Comparison of ENCODE assay signal across 15 cellular contexts in the genomic region with DNA sequence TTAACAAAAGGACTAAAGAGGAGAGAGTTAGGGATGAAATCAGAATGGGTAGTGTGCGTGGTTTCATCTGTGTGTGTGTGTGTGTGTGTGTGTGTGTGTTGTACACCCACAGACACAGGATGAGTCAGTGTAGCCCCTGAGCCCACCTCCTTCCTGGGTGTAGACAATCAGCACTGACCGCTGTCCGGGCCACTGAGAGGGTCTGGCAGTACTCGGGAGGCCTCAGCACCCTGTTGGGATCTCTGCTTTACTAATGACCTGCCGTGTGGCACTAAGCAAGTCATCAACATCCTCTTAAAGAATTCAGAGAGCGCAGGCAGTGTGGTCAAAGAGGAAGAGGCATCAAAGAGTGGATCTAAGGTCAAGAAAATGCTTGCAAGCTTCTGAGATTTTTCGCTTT.
DNase-seq lines count a peak whose midpoint lies in the region; FAIRE-seq and TF ChIP-seq lines count a peak whose summit lies in the region.
"Had no signal": no experiment of that assay in that cellular context is flagged by ENCODE, and none has a peak within 500 bp of the region (broad histone marks: within the 10 kb centered on the region; RNA-seq: fewer than 3 reads in every experiment).

No MANE protein-coding gene starts in this region.

- H2BK20ac ChIP-seq in H1 (ENCODE audit: low read length) = no peak overlapping the region

- TF ChIP-seq RAD21 in H1 (IDR thresholded peaks at IDR 0.05 in 1 of 2, conservative IDR thresholded peaks at IDR 0.05 in 1 of 2; ENCODE audit: low read depth in 2 of 2, low read length in 2 of 2) = no peak

- no peak overlapping the region for H3K23ac ChIP-seq in H1 (ENCODE audit: insufficient read length)

- H3K9ac ChIP-seq in BLaER1 (no peak overlapping the region), H1 (replicated peaks in 1 of 4; ENCODE audit: extremely low read depth in 1 of 4, low read depth in 3 of 4, low read length in 3 of 4) (no peak overlapping the region)

- H3K27ac ChIP-seq in BLaER1 (no peak overlapping the region), HEK293 (ENCODE audit: extremely low read depth, low read depth, low read length) (no peak overlapping the region), H1 (ENCODE audit: low read depth, low read length) (no peak overlapping the region), osteoblast (ENCODE audit: low read depth, low read length) (no peak overlapping the region)

- H3K9me3 ChIP-seq in BLaER1 (no peaks in the 10 kb centered on the region), HEK293 (ENCODE audit: control insufficient read depth, insufficient read depth, low read depth, low read length) (no peaks in the 10 kb centered on the region), H1 (ENCODE audit: insufficient read depth in 2 of 2, low read depth in 1 of 2, low read length in 1 of 2) (no peaks in the 10 kb centered on the region), osteoblast (ENCODE audit: low read depth, low read length) (no peaks in the 10 kb centered on the region)

- whole genome bisulfite sequencing in H1 (ENCODE audit: extremely low coverage in 1 of 2, insufficient coverage in 1 of 2, insufficient read length in 1 of 2, insufficient replicate concordance in 2 of 2, low coverage in 1 of 2, low lambda C conversion rate in 2 of 2, missing lambda C conversion rate in 1 of 2), 2 experiments = 72% methylated on average over 7 of the region's 7 CpGs; no CpG with 5 or more reads in 1 of the 2 experiments

- H3K4ac ChIP-seq in H1 (replicated peaks; ENCODE audit: insufficient read length, low read depth, low read length) = no peak overlapping the region

- no peak overlapping the region for H4K91ac ChIP-seq in H1 (replicated peaks; ENCODE audit: insufficient read length, low read length)

- H3K36me3 ChIP-seq in BLaER1 (no peaks in the 10 kb centered on the region), HEK293 (ENCODE audit: control insufficient read depth in 2 of 2, insufficient read depth in 1 of 2, low read length in 2 of 2) (no peaks in the 10 kb centered on the region), H1 (ENCODE audit: control insufficient read depth in 2 of 4, insufficient read depth in 4 of 4, low read length in 3 of 4) (no peaks in the 10 kb centered on the region), osteoblast (ENCODE audit: insufficient read depth, low read length) (no peaks in the 10 kb centered on the region)

- no peak overlapping the region for H3K18ac ChIP-seq in H1 (ENCODE audit: extremely low read depth, low read length)

- TF ChIP-seq EP300 in H1 (IDR thresholded peaks at IDR 0.05; ENCODE audit: borderline replicate concordance in 1 of 2, low read depth in 2 of 2, low read length in 2 of 2) = no peak

- H3K27me3 ChIP-seq in BLaER1 (no peaks in the 10 kb centered on the region), H1 (replicated peaks in 1 of 4; ENCODE audit: control insufficient read depth in 3 of 4, extremely low read depth in 1 of 4, insufficient read depth in 3 of 4, low read length in 3 of 4) (peaks cover 0 to 7% (median 2%) of the 10 kb centered on the region in 4 experiments; a peak in 4 of 7 replicates), osteoblast (ENCODE audit: insufficient read depth, low read length) (peaks cover 19% of the 10 kb centered on the region)

- no peak overlapping the region for H2BK120ac ChIP-seq in H1 (replicated peaks; ENCODE audit: low read depth, low read length)

- TF ChIP-seq POLR2A in H1 (IDR thresholded peaks at IDR 0.05; ENCODE audit: control extremely low read depth in 1 of 2, low read depth in 2 of 2, low read length in 2 of 2) = no peak
- TF ChIP-seq POLR2A in erythroblast (IDR thresholded peaks at IDR 0.05; ENCODE audit: low read length) = no peak

- H3K23me2 ChIP-seq in H1 (ENCODE audit: low read depth, low read length) = no peaks in the 10 kb centered on the region; the same call in 1 of the 2 replicates

- no peak overlapping the region for H3K14ac ChIP-seq in H1 (ENCODE audit: insufficient read length)

- CTCF ChIA-PET in HEK293 (lab: Yijun Ruan, JAX) = no interaction called here
- CTCF ChIA-PET in H1 (lab: Charles Lee; ENCODE audit: partially characterized antibody) = interaction anchor here (0.7 to 1.3 kb wide), 2 partner anchors 105 to 172 kb away, joined by 3 read pairs; no protein-coding TSS in a partner anchor

- no peak overlapping the region for H4K8ac ChIP-seq in H1 (ENCODE audit: extremely low read depth, insufficient read depth, low read length)

- H3K4me2 ChIP-seq in BLaER1 (peak overlapping the region; percentile 90), H1 (ENCODE audit: insufficient read depth in 1 of 2, low read depth in 2 of 2, low read length in 2 of 2) (no peak overlapping the region), osteoblast (ENCODE audit: insufficient read depth, low read length) (no peak overlapping the region)

- no peaks in the 10 kb centered on the region for H3K79me1 ChIP-seq in H1 (ENCODE audit: low read depth, low read length)

- H3K56ac ChIP-seq in H1 (replicated peaks; ENCODE audit: insufficient read length, low read depth, low read length) = no peak overlapping the region

- no peak for FAIRE-seq in H1 (lab: Jason Lieb, UNC)
- FAIRE-seq: A204.1, D721Med, H54 had no signal

- no peak overlapping the region for H2AFZ ChIP-seq in H1 (ENCODE audit: low read length)
- no peak overlapping the region for H2AFZ ChIP-seq in osteoblast (ENCODE audit: low read length)

- H3K79me2 ChIP-seq in H1 (ENCODE audit: control insufficient read depth in 1 of 2, insufficient read depth in 2 of 2, low read length in 2 of 2) = no peaks in the 10 kb centered on the region
- H3K79me2 ChIP-seq in osteoblast (ENCODE audit: insufficient read depth, low read length) = no peaks in the 10 kb centered on the region

- H3K4me3 ChIP-seq in BLaER1 (no peak overlapping the region), HEK293 (ENCODE audit: low read depth, low read length) (no peak overlapping the region), H1 (ENCODE audit: extremely low read depth in 1 of 4, insufficient read depth in 2 of 4, low read depth in 3 of 4, low read length in 4 of 4) (no peak overlapping the region), osteoblast (ENCODE audit: insufficient read depth, low read length) (no peak overlapping the region)

- no peak for TF ChIP-seq CTCF in HEK293 (tag by site-specific recombination; IDR thresholded peaks at IDR 0.05)
- TF ChIP-seq CTCF in H1 (IDR thresholded peaks at IDR 0.05; ENCODE audit: control extremely low read depth in 1 of 3, insufficient read depth in 1 of 3, low read depth in 1 of 3, low read length in 3 of 3) = no peak
- no peak for TF ChIP-seq CTCF in osteoblast (IDR thresholded peaks at IDR 0.05; ENCODE audit: extremely low read depth, low read depth, low read length)

- POLR2A ChIA-PET in HEK293 (lab: Yijun Ruan, JAX) (no interaction called here), H1 (lab: Charles Lee; ENCODE audit: partially characterized antibody) (interaction anchor here (1.4 kb wide), 1 partner anchor 49 kb away, joined by 3 read pairs; no protein-coding TSS in a partner anchor)

- no peak overlapping the region for H2BK12ac ChIP-seq in H1 (ENCODE audit: low read depth, low read length)

- DNase-seq in H1 (ENCODE audit: low read depth in 1 of 2, low spot score in 2 of 2) (no peak), osteoblast (ENCODE audit: insufficient read length, low spot score, missing footprints) (peak; percentile 52), erythroblast (lab: John Stamatoyannopoulos, UW) (no peak), dermis blood vessel endothelial cell (no peak), SHP77 treated with DMSO at 0.1 percent for 48 hours (lab: John Stamatoyannopoulos, UW) (no peak), midbrain (lab: John Stamatoyannopoulos, UW) (no peak)
- DNase-seq: CD8-positive, alpha-beta T cell; COR-L47; DMS53; GF-D8 had no signal

- H4K20me1 ChIP-seq in BLaER1 (no peaks in the 10 kb centered on the region), H1 (replicated peaks in 1 of 2; ENCODE audit: control insufficient read depth in 1 of 2, insufficient read depth in 2 of 2, low read length in 2 of 2) (no peaks in the 10 kb centered on the region), osteoblast (ENCODE audit: insufficient read depth, low read length) (no peaks in the 10 kb centered on the region)

- H4K5ac ChIP-seq in H1 (ENCODE audit: insufficient read length, low read depth, low read length) = no peak overlapping the region

- peaks cover 55% of the 10 kb centered on the region for H3K4me1 ChIP-seq in BLaER1
- no peaks in the 10 kb centered on the region; the same call in 1 of the 2 replicates for H3K4me1 ChIP-seq in HEK293 (ENCODE audit: control insufficient read depth, insufficient read depth, low read length)
- H3K4me1 ChIP-seq in H1 (replicated peaks in 1 of 4; ENCODE audit: control insufficient read depth in 3 of 4, insufficient read depth in 4 of 4, low read length in 3 of 4) = peaks cover 17 to 38% (median 32%) of the 10 kb centered on the region in 4 experiments
- peaks cover 6% of the 10 kb centered on the region for H3K4me1 ChIP-seq in osteoblast (ENCODE audit: insufficient read depth, low read length)

- H2BK5ac ChIP-seq in H1 (ENCODE audit: low read depth, low read length) = no peak overlapping the region

- no peak overlapping the region for H2AK5ac ChIP-seq in H1 (ENCODE audit: low read depth, low read length)

- H2BK15ac ChIP-seq in H1 (ENCODE audit: low read length) = peak overlapping the region; percentile 68; the same call in 1 of the 2 replicates

TF ChIP-seq in HEK293, 187 proteins besides CTCF, POLR2A, EP300 and RAD21:
- TF ChIP-seq ZFHX2 (tag by site-specific recombination; conservative IDR thresholded peaks at IDR 0.05) = peak; percentile 51
- no peak for TF ChIP-seq ZNF16 (tag by site-specific recombination; IDR thresholded peaks at IDR 0.05; ENCODE audit: low read depth)
TF ChIP-seq in HEK293: peak in this region for 1.

TF ChIP-seq in H1, 55 proteins besides CTCF, POLR2A, EP300 and RAD21:
- TF ChIP-seq CREB1 (IDR thresholded peaks at IDR 0.05) = no peak
- no peak for TF ChIP-seq SIRT6 (IDR thresholded peaks at IDR 0.05; ENCODE audit: low read length)
- TF ChIP-seq RFX5 (IDR thresholded peaks at IDR 0.05; ENCODE audit: borderline replicate concordance, low read depth, low read length) = no peak
- TF ChIP-seq, protein P1, sequence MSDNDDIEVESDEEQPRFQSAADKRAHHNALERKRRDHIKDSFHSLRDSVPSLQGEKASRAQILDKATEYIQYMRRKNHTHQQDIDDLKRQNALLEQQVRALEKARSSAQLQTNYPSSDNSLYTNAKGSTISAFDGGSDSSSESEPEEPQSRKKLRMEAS (IDR thresholded peaks at IDR 0.05) = no peak
- TF ChIP-seq SIN3A (conservative IDR thresholded peaks at IDR 0.05 in 1 of 2, IDR thresholded peaks at IDR 0.05 in 1 of 2; ENCODE audit: low read depth in 1 of 2, low read length in 2 of 2) = no peak
- no peak for TF ChIP-seq SP1 (IDR thresholded peaks at IDR 0.05; ENCODE audit: low read depth, low read length)
TF ChIP-seq in H1: peak in this region for 0.
